9 cellular contexts compared by ENCODE assay signal in genomic region chr12:130747867-130748740, GRCh38.
DNase-seq lines count a peak whose midpoint lies in the region; ATAC-seq lines count a peak whose summit lies in the region.
"Had no signal": no experiment of that assay in that cellular context is flagged by ENCODE, and none has a peak within 500 bp of the region (broad histone marks: within the 10 kb centered on the region; RNA-seq: fewer than 3 reads in every experiment).

No MANE protein-coding gene starts in this region.

- no peaks in the 10 kb centered on the region for H3K36me3 Mint-ChIP-seq in memory B cell
- H3K36me3 Mint-ChIP-seq: IgD-negative memory B cell had no signal

- ATAC-seq in GM19328 (IDR thresholded peaks at IDR 0.05; ENCODE audit: unreplicated experiment) (peak; percentile 86), HG03442 (IDR thresholded peaks at IDR 0.05; ENCODE audit: unreplicated experiment) (peak; percentile 90), memory B cell (ENCODE audit: low read depth) (peak; percentile 67)

- H3K4me1 Mint-ChIP-seq in memory B cell: peaks cover 10% of the 10 kb centered on the region

- H3K27me3 Mint-ChIP-seq in memory B cell: peaks cover 5% of the 10 kb centered on the region

- H3K9me3 Mint-ChIP-seq in memory B cell: no peaks in the 10 kb centered on the region

- H3K27ac Mint-ChIP-seq in memory B cell: no peak overlapping the region
- H3K27ac Mint-ChIP-seq: IgD-negative memory B cell had no signal

- H3K4me3 Mint-ChIP-seq in memory B cell: no peak overlapping the region

- DNase-seq in CD1c-positive myeloid dendritic cell (ENCODE audit: extremely low spot score): peak; percentile 75
- DNase-seq in NCI-H526 treated with DMSO at 0.1 percent for 48 hours (lab: John Stamatoyannopoulos, UW): peak; percentile 74
- peak; percentile 60 to 66 for DNase-seq in activated CD4-positive, alpha-beta T cell treated with anti-CD3 and anti-CD28 coated beads, Interleukin-2, amount 50 U/mL, for 4 hours
- DNase-seq in ecto neural progenitor cell (ENCODE audit: low spot score): peak; percentile 93
- peak; percentile 36 to 55 for DNase-seq in memory B cell (ENCODE audit: low spot score in 2 of 2)
- peak; percentile 23 to 53 for DNase-seq in stimulated activated CD8-positive, alpha-beta memory T cell treated with anti-CD3 and anti-CD28 coated beads, Interleukin-2, amount 100 ng/mL, for 1 hour (ENCODE audit: low read depth in 2 of 2)

Comparison
In these comparisons a context has a peak if more than half of its experiments do, and no peak if none do; other contexts are left out.
1. Peak in every context shown above with its lines: DNase-seq and ATAC-seq.
2. DNase-seq: peak in every context shown above with its lines; median percentile 93 in ecto neural progenitor cell; 75 in CD1c-positive myeloid dendritic cell; 74 in NCI-H526 treated with DMSO at 0.1 percent for 48 hours; 63 in activated CD4-positive, alpha-beta T cell treated with anti-CD3 and anti-CD28 coated beads, Interleukin-2, amount 50 U/mL, for 4 hours; 46 in memory B cell; 38 in stimulated activated CD8-positive, alpha-beta memory T cell treated with anti-CD3 and anti-CD28 coated beads, Interleukin-2, amount 100 ng/mL, for 1 hour.